ENCODE assay signal across 13 cellular contexts in genomic region chr1:231016234-231016633, GRCh38.
"Had no signal": no experiment of that assay in that cellular context is flagged by ENCODE, and none has a peak within 500 bp of the region (broad histone marks: within the 10 kb centered on the region; RNA-seq: fewer than 3 reads in every experiment).

No MANE protein-coding gene starts in this region.

- H3K4me3 ChIP-seq: cardiac muscle cell, stomach, thyroid gland had no signal

- H3K27ac ChIP-seq: cardiac muscle cell, stomach, thyroid gland had no signal

- H3K27ac Mint-ChIP-seq: activated CD4-positive, alpha-beta T cell treated with anti-CD3 and anti-CD28 coated beads, Interleukin-2, amount 10 ng/mL, durations not matched to agents 7 days and 5 days; activated naive CD8-positive, alpha-beta T cell treated with anti-CD3 and anti-CD28 coated beads, Interleukin-2, amount 50 U/mL, for 24 hours; immature natural killer cell; nephron progenitor cell; T-helper 17 cell had no signal

- H3K9me3 ChIP-seq: stomach, thyroid gland had no signal

- DNase-seq: activated CD4-positive, alpha-beta T cell treated with anti-CD3 and anti-CD28 coated beads, Interleukin-2, amount 10 ng/mL, durations not matched to agents 7 days and 5 days; activated CD4-positive, CD25-positive, alpha-beta regulatory T cell; activated CD8-positive, alpha-beta memory T cell treated with anti-CD3 and anti-CD28 coated beads for 24 hours; activated naive CD4-positive, alpha-beta T cell treated with Interleukin-2 at 50 U/mL for 16 hours; activated naive CD8-positive, alpha-beta T cell treated with anti-CD3 and anti-CD28 coated beads, Interleukin-2, amount 50 U/mL, for 24 hours; immature natural killer cell; nephron progenitor cell; stimulated activated CD4-positive, alpha-beta T cell treated with anti-CD3 and anti-CD28 coated beads, Interleukin-15, amount 100 ng/mL, for 24 hours; stimulated activated CD4-positive, alpha-beta T cell treated with anti-CD3 and anti-CD28 coated beads, Interleukin-4, amount 100 ng/mL, for 24 hours; stomach; T-helper 17 cell; thyroid gland had no signal

- H3K4me3 Mint-ChIP-seq: activated CD4-positive, alpha-beta T cell treated with anti-CD3 and anti-CD28 coated beads, Interleukin-2, amount 10 ng/mL, durations not matched to agents 7 days and 5 days; activated naive CD8-positive, alpha-beta T cell treated with anti-CD3 and anti-CD28 coated beads, Interleukin-2, amount 50 U/mL, for 24 hours; immature natural killer cell; nephron progenitor cell had no signal

- H3K36me3 ChIP-seq: cardiac muscle cell, thyroid gland had no signal

- H3K9me3 Mint-ChIP-seq: activated CD4-positive, alpha-beta T cell treated with anti-CD3 and anti-CD28 coated beads, Interleukin-2, amount 10 ng/mL, durations not matched to agents 7 days and 5 days; activated naive CD8-positive, alpha-beta T cell treated with anti-CD3 and anti-CD28 coated beads, Interleukin-2, amount 50 U/mL, for 24 hours; immature natural killer cell; nephron progenitor cell had no signal

- H3K4me1 ChIP-seq: thyroid gland had no signal

- ATAC-seq: activated naive CD8-positive, alpha-beta T cell treated with anti-CD3 and anti-CD28 coated beads, Interleukin-2, amount 50 U/mL, for 24 hours; T-helper 17 cell had no signal

- H3K27me3 Mint-ChIP-seq: activated CD4-positive, alpha-beta T cell treated with anti-CD3 and anti-CD28 coated beads, Interleukin-2, amount 10 ng/mL, durations not matched to agents 7 days and 5 days; activated naive CD8-positive, alpha-beta T cell treated with anti-CD3 and anti-CD28 coated beads, Interleukin-2, amount 50 U/mL, for 24 hours; T-helper 17 cell had no signal

- H3K27me3 ChIP-seq: cardiac muscle cell, stomach, thyroid gland had no signal
